Comparison of ENCODE assay signal across 8 cellular contexts in genomic region chr2:178194600-178195389, GRCh38. TPM values are rescaled to one million over a fixed set of nuclear protein-coding genes. Genes with fewer than 3 reads are reported as not detected.
DNase-seq lines count a peak whose midpoint lies in the region; ATAC-seq and TF ChIP-seq lines count a peak whose summit lies in the region.

No MANE protein-coding gene starts in this region.

- no peak overlapping the region for H3K27ac Mint-ChIP-seq in naive thymus-derived CD8-positive, alpha-beta T cell

- H3K36me3 Mint-ChIP-seq in naive thymus-derived CD8-positive, alpha-beta T cell: no peaks in the 10 kb centered on the region

- H3K4me3 ChIP-seq in HFF-Myc (replicated peaks; ENCODE audit: low read depth, low read length): peak overlapping the region; percentile 80
- H3K4me3 ChIP-seq in fibroblast of villous mesenchyme (ENCODE audit: low read depth, low read length): peak overlapping the region; percentile 70

- no peak for TF ChIP-seq CTCF in HFF-Myc (IDR thresholded peaks at IDR 0.05; ENCODE audit: low read depth, low read length, missing control alignments)
- no peak for TF ChIP-seq CTCF in fibroblast of villous mesenchyme (IDR thresholded peaks at IDR 0.05; ENCODE audit: insufficient read depth, low read depth, low read length)

- H3K4me1 Mint-ChIP-seq in naive thymus-derived CD8-positive, alpha-beta T cell: peaks cover 3 to 13% (median 9%) of the 10 kb centered on the region in 4 donors

- H3K27me3 Mint-ChIP-seq in naive thymus-derived CD8-positive, alpha-beta T cell: peaks cover 32 to 59% (median 42%) of the 10 kb centered on the region in 5 donors

- DNase-seq in GM04504 (ENCODE audit: low read depth): peak; percentile 35
- no peak for DNase-seq in HFF-Myc (ENCODE audit: extremely low read depth, low read depth)
- DNase-seq in NCI-H2107 treated with DMSO at 0.1 percent for 48 hours (lab: John Stamatoyannopoulos, UW; ENCODE audit: unreplicated experiment): peak; percentile 60
- DNase-seq in activated T-cell treated with anti-CD3 and anti-CD28 coated beads, Interleukin-2, amount 50 U/mL, for 48 hours: peak; percentile 41 to 54
- DNase-seq in fibroblast of villous mesenchyme (ENCODE audit: low read depth): peak; percentile 42
- peak in 1 of 10 donors; percentile 7 for DNase-seq in naive thymus-derived CD8-positive, alpha-beta T cell
- no peak for DNase-seq in MV-4-11 (lab: John Stamatoyannopoulos, UW)

- ATAC-seq in naive thymus-derived CD8-positive, alpha-beta T cell: no peak
- no peak for ATAC-seq in HG03565 (IDR thresholded peaks at IDR 0.05; ENCODE audit: unreplicated experiment)

- peaks cover 0 to 2% (median 0%) of the 10 kb centered on the region in 9 donors for H3K9me3 Mint-ChIP-seq in naive thymus-derived CD8-positive, alpha-beta T cell

- POLR2A ChIA-PET in naive thymus-derived CD8-positive, alpha-beta T cell (lab: Charles Lee): no interaction called here

- H3K4me3 Mint-ChIP-seq in naive thymus-derived CD8-positive, alpha-beta T cell: peak overlapping the region; percentile 60 to 82 (median 78)

RNA-seq across cellular contexts. Expression of gene OSBPL6, which starts 0.5 kb away (rescaled TPM):
- 3.9 and 6.5 TPM in 2 replicates for total RNA-seq in fibroblast of villous mesenchyme
- total RNA-seq in naive thymus-derived CD8-positive, alpha-beta T cell: under 1 TPM in 1 of 2 experiments, not detected in 1; 0.16 TPM
- polyA plus RNA-seq in naive thymus-derived CD8-positive, alpha-beta T cell: under 1 TPM in 1 of 3 donors, not detected in 2; 0.67 TPM

Comparison
In these comparisons a context has a peak if more than half of its experiments do, and no peak if none do; other contexts are left out.
1. DNase-seq: peak in GM04504 (single experiment), NCI-H2107 treated with DMSO at 0.1 percent for 48 hours (single experiment), activated T-cell treated with anti-CD3 and anti-CD28 coated beads, Interleukin-2, amount 50 U/mL, for 48 hours (2 of 2) and fibroblast of villous mesenchyme (single experiment); none in HFF-Myc (single experiment) and MV-4-11 (single experiment).